18 cellular contexts compared by ENCODE assay signal in the genomic region with DNA sequence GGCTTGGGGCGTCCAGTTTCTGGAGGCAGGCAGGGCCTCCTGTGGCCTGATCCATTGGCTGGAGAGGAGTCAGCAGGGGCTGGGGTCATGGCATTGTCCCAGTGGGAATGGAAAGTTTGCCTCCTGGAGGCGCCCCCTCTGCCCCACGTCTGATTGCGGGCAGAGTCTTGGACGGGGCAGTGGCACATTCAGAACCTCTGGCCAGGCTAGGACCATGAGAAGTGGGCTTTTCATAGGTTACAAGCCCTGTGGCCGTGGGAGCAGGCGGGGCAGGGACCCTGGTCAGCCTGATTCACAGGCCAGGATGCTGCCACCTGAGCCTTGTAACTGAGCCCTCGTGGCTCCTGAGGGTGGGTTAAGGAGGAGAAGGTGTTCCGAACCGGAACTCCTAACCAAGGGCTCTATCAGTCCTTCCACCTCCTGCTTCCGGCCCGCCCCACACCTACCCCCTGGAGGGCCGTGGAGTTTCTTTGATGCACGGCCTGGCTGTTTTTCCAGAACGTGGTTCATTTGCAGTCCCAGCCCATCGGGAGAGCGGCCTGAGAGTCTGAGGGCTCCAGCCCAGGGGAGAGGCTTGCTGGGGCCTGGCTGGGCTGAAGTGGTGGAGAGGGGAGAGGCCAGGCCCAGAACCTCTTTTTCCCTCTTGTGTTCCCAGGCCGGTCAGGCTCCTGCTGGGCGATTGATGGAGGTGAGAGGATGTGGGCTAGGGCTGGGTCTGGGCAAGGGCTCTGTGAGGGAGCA. TPM values are rescaled to one million over a fixed set of nuclear protein-coding genes. Genes with fewer than 3 reads are reported as not detected.
DNase-seq lines count a peak whose midpoint lies in the region; ATAC-seq and TF ChIP-seq lines count a peak whose summit lies in the region.
"Had no signal": no experiment of that assay in that cellular context is flagged by ENCODE, and none has a peak within 500 bp of the region (broad histone marks: within the 10 kb centered on the region; RNA-seq: fewer than 3 reads in every experiment).

No MANE protein-coding gene starts in this region.

- peak overlapping the region; percentile 59 for H3K27ac Mint-ChIP-seq in activated CD4-positive, alpha-beta memory T cell treated with anti-CD3 and anti-CD28 coated beads for 36 hours
- H3K27ac Mint-ChIP-seq in activated CD4-positive, alpha-beta memory T cell treated with anti-CD3 and anti-CD28 coated beads, Interleukin-2, amount 10 ng/mL, durations not matched to agents 7 days and 5 days = no peak overlapping the region
- H3K27ac Mint-ChIP-seq: CD8-positive, alpha-beta T cell; H9 had no signal

- H4K8ac ChIP-seq in mesendoderm (ENCODE audit: low read depth, low read length) = no peak overlapping the region

- H3K27me3 ChIP-seq in RWPE2 (ENCODE audit: insufficient read depth, poor library complexity, severe bottlenecking) (no peaks in the 10 kb centered on the region), mesendoderm (ENCODE audit: insufficient read depth, low read length, poor library complexity) (no peaks in the 10 kb centered on the region), vagina (no peaks in the 10 kb centered on the region), Karpas-422 (ENCODE audit: low read length) (no peaks in the 10 kb centered on the region)
- H3K27me3 ChIP-seq: tibial nerve had no signal

- no peak for TF ChIP-seq CTCF in RWPE2 (IDR thresholded peaks at IDR 0.05; ENCODE audit: poor library complexity, severe bottlenecking)
- no peak for TF ChIP-seq CTCF in vagina (IDR thresholded peaks at IDR 0.05)

- no peak overlapping the region for H3K4me3 Mint-ChIP-seq in activated CD4-positive, alpha-beta memory T cell treated with anti-CD3 and anti-CD28 coated beads for 36 hours
- H3K4me3 Mint-ChIP-seq in activated CD4-positive, alpha-beta memory T cell treated with anti-CD3 and anti-CD28 coated beads, Interleukin-2, amount 10 ng/mL, durations not matched to agents 7 days and 5 days = no peak overlapping the region
- H3K4me3 Mint-ChIP-seq: activated CD4-positive, alpha-beta T cell treated with anti-CD3 and anti-CD28 coated beads, Interleukin-2, amount 10 ng/mL, durations not matched to agents 24 days and 14 days; brain; CD8-positive, alpha-beta T cell; H9; immature natural killer cell had no signal

- no peak overlapping the region for H2AFZ ChIP-seq in Karpas-422 (ENCODE audit: low read length)

- no peaks in the 10 kb centered on the region for H3K79me2 ChIP-seq in mesendoderm (ENCODE audit: control insufficient read depth, insufficient read depth, low read length)
- H3K79me2 ChIP-seq in Karpas-422 (ENCODE audit: low read length) = no peaks in the 10 kb centered on the region

- H2BK120ac ChIP-seq in mesendoderm (ENCODE audit: low read depth, low read length) = no peak overlapping the region

- H3K56ac ChIP-seq in mesendoderm (ENCODE audit: low read length) = peak overlapping the region; percentile 8

- H2BK5ac ChIP-seq in mesendoderm (ENCODE audit: low read length) = no peak overlapping the region

- H3K9me3 ChIP-seq in RWPE2 (ENCODE audit: severe bottlenecking) (no peaks in the 10 kb centered on the region), vagina (no peaks in the 10 kb centered on the region), Karpas-422 (ENCODE audit: low read length) (no peaks in the 10 kb centered on the region)
- H3K9me3 ChIP-seq: tibial nerve had no signal

- no CpG with 5 or more reads among the region's 19 CpGs for WGBS in mesendoderm (ENCODE audit: extremely low coverage, insufficient coverage, low lambda C conversion rate)

- peaks cover 52% of the 10 kb centered on the region for H3K4me1 Mint-ChIP-seq in activated CD4-positive, alpha-beta memory T cell treated with anti-CD3 and anti-CD28 coated beads for 36 hours (ENCODE audit: low read depth)
- peaks cover 58% of the 10 kb centered on the region for H3K4me1 Mint-ChIP-seq in activated CD4-positive, alpha-beta memory T cell treated with anti-CD3 and anti-CD28 coated beads, Interleukin-2, amount 10 ng/mL, durations not matched to agents 7 days and 5 days
- H3K4me1 Mint-ChIP-seq: brain had no signal

- peak; percentile 10 for ATAC-seq in GM18909 (IDR thresholded peaks at IDR 0.05; ENCODE audit: poor library complexity, unreplicated experiment)
- ATAC-seq in RWPE2 (ENCODE audit: low read depth) = peak; percentile 14; the same call in 2 of the 3 replicates
- ATAC-seq in HG03095 (IDR thresholded peaks at IDR 0.05; ENCODE audit: unreplicated experiment) = no peak

- no peaks in the 10 kb centered on the region for H3K9me3 Mint-ChIP-seq in activated CD4-positive, alpha-beta memory T cell treated with anti-CD3 and anti-CD28 coated beads for 36 hours
- H3K9me3 Mint-ChIP-seq in activated CD4-positive, alpha-beta memory T cell treated with anti-CD3 and anti-CD28 coated beads, Interleukin-2, amount 10 ng/mL, durations not matched to agents 7 days and 5 days = no peaks in the 10 kb centered on the region
- H3K9me3 Mint-ChIP-seq: CD8-positive, alpha-beta T cell; H9; immature natural killer cell had no signal

- H3K9ac ChIP-seq in mesendoderm (ENCODE audit: low read length) (no peak overlapping the region), Karpas-422 (ENCODE audit: low read length) (no peak overlapping the region)

- no peak overlapping the region for H2BK15ac ChIP-seq in mesendoderm (replicated peaks; ENCODE audit: low read depth)

- intact Hi-C loops in activated CD4-positive, alpha-beta memory T cell treated with anti-CD3 and anti-CD28 coated beads for 36 hours (cut with micrococcal nuclease) = loop anchor here (1.0 to 5.0 kb wide), 2 partner anchors 698 to 750 kb away; no protein-coding TSS in a partner anchor
- intact Hi-C loops in vagina (cut with DNase I) = no loop called here

- H3K4me2 ChIP-seq in mesendoderm (ENCODE audit: low read length) (no peak overlapping the region), Karpas-422 (ENCODE audit: low read depth, low read length, poor library complexity, severe bottlenecking) (no peak overlapping the region)

- H3K27ac ChIP-seq in RWPE2 (ENCODE audit: poor library complexity, severe bottlenecking) (no peak overlapping the region), mesendoderm (ENCODE audit: low read depth, low read length) (no peak overlapping the region), vagina (no peak overlapping the region), Karpas-422 (ENCODE audit: low read length) (no peak overlapping the region)
- H3K27ac ChIP-seq: tibial nerve, WERI-Rb-1 had no signal

- H3K4me3 ChIP-seq in RWPE2 (ENCODE audit: severe bottlenecking) (no peak overlapping the region), mesendoderm (ENCODE audit: low read length) (no peak overlapping the region), vagina (no peak overlapping the region), Karpas-422 (ENCODE audit: low read length) (no peak overlapping the region)
- H3K4me3 ChIP-seq: tibial nerve had no signal

- no peaks in the 10 kb centered on the region for H3K9me2 ChIP-seq in Karpas-422 (replicated peaks; ENCODE audit: insufficient read depth, low read length)

- POLR2A ChIA-PET in activated CD4-positive, alpha-beta memory T cell treated with anti-CD3 and anti-CD28 coated beads for 36 hours (lab: Charles Lee) = no interaction called here
- POLR2A ChIA-PET in activated CD4-positive, alpha-beta memory T cell treated with anti-CD3 and anti-CD28 coated beads, Interleukin-2, amount 10 ng/mL, durations not matched to agents 7 days and 5 days (lab: Charles Lee) = interaction anchor here (1.0 to 1.3 kb wide), 2 partner anchors 59 to 61 kb away, joined by 4 to 5 read pairs; partner anchors contain the start of gene FOSL2

- no peak overlapping the region for H3K18ac ChIP-seq in mesendoderm (ENCODE audit: low read length)

- TF ChIP-seq POLR2A in vagina (IDR thresholded peaks at IDR 0.05) = no peak

- peaks cover 43% of the 10 kb centered on the region for H3K4me1 ChIP-seq in RWPE2 (ENCODE audit: insufficient read depth, poor library complexity, severe bottlenecking)
- H3K4me1 ChIP-seq in mesendoderm (ENCODE audit: control insufficient read depth, low read depth, low read length) = no peaks in the 10 kb centered on the region
- H3K4me1 ChIP-seq in vagina = peaks cover 39% of the 10 kb centered on the region
- peaks cover 3% of the 10 kb centered on the region; the same call in 1 of the 2 replicates for H3K4me1 ChIP-seq in Karpas-422 (ENCODE audit: low read length)

- no peak for DNase-seq in activated CD4-positive, alpha-beta memory T cell treated with anti-CD3 and anti-CD28 coated beads for 36 hours
- no peak for DNase-seq in activated CD4-positive, alpha-beta memory T cell treated with anti-CD3 and anti-CD28 coated beads, Interleukin-2, amount 10 ng/mL, durations not matched to agents 7 days and 5 days
- no peak for DNase-seq in RWPE2 (ENCODE audit: low spot score)
- no peak for DNase-seq in mesendoderm
- DNase-seq in vagina (ENCODE audit: extremely low spot score in 2 of 2) = no peak
- DNase-seq in Karpas-422 = no peak
- DNase-seq: DMS 273 treated with DMSO at 0.1 percent for 48 hours, NCI-H1417 treated with DMSO at 0.1 percent for 48 hours had no signal

- H3K23ac ChIP-seq in mesendoderm (ENCODE audit: low read length) = no peak overlapping the region

- no peak overlapping the region for H4K5ac ChIP-seq in mesendoderm (ENCODE audit: low read length)

- no peaks in the 10 kb centered on the region for H3K36me3 Mint-ChIP-seq in activated CD4-positive, alpha-beta memory T cell treated with anti-CD3 and anti-CD28 coated beads for 36 hours
- no peaks in the 10 kb centered on the region for H3K36me3 Mint-ChIP-seq in activated CD4-positive, alpha-beta memory T cell treated with anti-CD3 and anti-CD28 coated beads, Interleukin-2, amount 10 ng/mL, durations not matched to agents 7 days and 5 days (ENCODE audit: low read depth)
- H3K36me3 Mint-ChIP-seq: brain; CD8-positive, alpha-beta T cell; immature natural killer cell had no signal

- CTCF ChIA-PET in activated CD4-positive, alpha-beta memory T cell treated with anti-CD3 and anti-CD28 coated beads for 36 hours (lab: Charles Lee) = interaction anchor here (0.7 to 1.9 kb wide), 18 partner anchors 8 to 813 kb away, joined by 3 to 9 read pairs (median 3); no protein-coding TSS in a partner anchor
- CTCF ChIA-PET in activated CD4-positive, alpha-beta memory T cell treated with anti-CD3 and anti-CD28 coated beads, Interleukin-2, amount 10 ng/mL, durations not matched to agents 7 days and 5 days (lab: Charles Lee) = interaction anchor here (0.7 to 1.8 kb wide), 10 partner anchors 17 to 769 kb away, joined by 3 to 7 read pairs (median 4); no protein-coding TSS in a partner anchor

- no peaks in the 10 kb centered on the region for H4K20me1 ChIP-seq in Karpas-422 (ENCODE audit: insufficient read depth, low read depth, low read length)

- H3K4ac ChIP-seq in mesendoderm (ENCODE audit: low read depth, low read length) = no peak overlapping the region

- H3K27me3 Mint-ChIP-seq in activated CD4-positive, alpha-beta memory T cell treated with anti-CD3 and anti-CD28 coated beads for 36 hours = no peaks in the 10 kb centered on the region
- no peaks in the 10 kb centered on the region for H3K27me3 Mint-ChIP-seq in activated CD4-positive, alpha-beta memory T cell treated with anti-CD3 and anti-CD28 coated beads, Interleukin-2, amount 10 ng/mL, durations not matched to agents 7 days and 5 days
- H3K27me3 Mint-ChIP-seq: activated CD4-positive, alpha-beta T cell treated with anti-CD3 and anti-CD28 coated beads, Interleukin-2, amount 10 ng/mL, durations not matched to agents 24 days and 14 days had no signal

- no peak overlapping the region for H2AK5ac ChIP-seq in mesendoderm (ENCODE audit: low read length)

- no peaks in the 10 kb centered on the region for H3K36me3 ChIP-seq in RWPE2 (ENCODE audit: low read depth)
- no peaks in the 10 kb centered on the region for H3K36me3 ChIP-seq in mesendoderm (ENCODE audit: control insufficient read depth, insufficient read depth, low read length)
- H3K36me3 ChIP-seq in vagina = no peaks in the 10 kb centered on the region
- no peaks in the 10 kb centered on the region for H3K36me3 ChIP-seq in Karpas-422 (ENCODE audit: insufficient read depth, low read length)
- H3K36me3 ChIP-seq: tibial nerve, WERI-Rb-1 had no signal

- H3K79me1 ChIP-seq in mesendoderm (ENCODE audit: low read length) = no peaks in the 10 kb centered on the region

RNA-seq across cellular contexts. Expression of gene PLB1, which starts 43.9 kb away (rescaled TPM):
- total RNA-seq in activated CD4-positive, alpha-beta memory T cell treated with anti-CD3 and anti-CD28 coated beads for 36 hours = under 1 TPM; 0.64 to 0.85 TPM
- 1 to 10 TPM; 1.1 to 1.2 TPM for total RNA-seq in activated CD4-positive, alpha-beta memory T cell treated with anti-CD3 and anti-CD28 coated beads, Interleukin-2, amount 10 ng/mL, durations not matched to agents 7 days and 5 days
- polyA plus RNA-seq in mesendoderm (2013, experiment 1 of 2) = 0.31 TPM
- polyA plus RNA-seq in mesendoderm (2013, experiment 2 of 2) = 0.25 TPM
- total RNA-seq in vagina = 2.5 TPM
- total RNA-seq in Karpas-422 (2014; rRNA removed; shearing (Covaris generic); ENCODE audit: low replicate concordance) = 0.11 TPM in 1 of 2 replicates, not detected in the other
- total RNA-seq: H9, HT-29 had no signal

RNA-seq across cellular contexts. Expression of gene FOSL2, which starts 59.3 kb away (rescaled TPM):
- total RNA-seq in activated CD4-positive, alpha-beta memory T cell treated with anti-CD3 and anti-CD28 coated beads for 36 hours = 100 to 1,000 TPM; 172 to 182 TPM
- total RNA-seq in activated CD4-positive, alpha-beta memory T cell treated with anti-CD3 and anti-CD28 coated beads, Interleukin-2, amount 10 ng/mL, durations not matched to agents 7 days and 5 days = 100 to 1,000 TPM in 1 of 2 experiments, 10 to 100 TPM in 1; 96.4 to 100 TPM
- polyA plus RNA-seq in mesendoderm (2013, experiment 1 of 2) = 4.6 TPM
- 4.9 TPM for polyA plus RNA-seq in mesendoderm (2013, experiment 2 of 2)
- 213 TPM for total RNA-seq in vagina
- 0.30 and 0.61 TPM in 2 replicates for total RNA-seq in Karpas-422 (2014; rRNA removed; shearing (Covaris generic); ENCODE audit: low replicate concordance)

Comparison
In these comparisons a context has a peak if more than half of its experiments do, and no peak if none do; other contexts are left out.
1. RNA of gene FOSL2, which starts 59.3 kb away (total RNA-seq): 213 TPM in vagina (single experiment), 172 to 182 TPM in activated CD4-positive, alpha-beta memory T cell treated with anti-CD3 and anti-CD28 coated beads for 36 hours and 96.4 to 100 TPM in activated CD4-positive, alpha-beta memory T cell treated with anti-CD3 and anti-CD28 coated beads, Interleukin-2, amount 10 ng/mL, durations not matched to agents 7 days and 5 days; 0.30 to 0.61 TPM in Karpas-422; every median in the first group is over 10 times any median in the second.